8 cellular contexts compared by ENCODE assay signal in genomic region chr22:18000441-18001039, GRCh38. TPM values are rescaled to one million over a fixed set of nuclear protein-coding genes. Genes with fewer than 3 reads are reported as not detected.
DNase-seq lines count a peak whose midpoint lies in the region; ATAC-seq and TF ChIP-seq lines count a peak whose summit lies in the region.

No MANE protein-coding gene starts in this region.

- peaks cover 26% of the 10 kb centered on the region for H3K4me1 Mint-ChIP-seq in osteocyte (ENCODE audit: unreplicated experiment)

- H3K36me3 Mint-ChIP-seq in osteocyte (ENCODE audit: unreplicated experiment), result no peaks in the 10 kb centered on the region

- CTCF ChIA-PET in AG04450 (lab: Charles Lee), result interaction anchor here (0.7 to 3.2 kb wide), 5 partner anchors 25 to 111 kb away, joined by 3 to 36 read pairs (median 4); partner anchors contain the start of gene PEX26

- no peak for ATAC-seq in HG03521 (IDR thresholded peaks at IDR 0.05; ENCODE audit: unreplicated experiment)

- H3K4me3 ChIP-seq in AG04450 (ENCODE audit: low read depth, low read length) (peak overlapping the region; percentile 66), HL-60 (replicated peaks; ENCODE audit: insufficient read depth, low read length) (peak overlapping the region; percentile 68), fibroblast of mammary gland (ENCODE audit: control insufficient read depth, low read depth, low read length) (peak overlapping the region; percentile 66)

- TF ChIP-seq CTCF in AG04450 (IDR thresholded peaks at IDR 0.05; ENCODE audit: low read depth, low read length) (no peak), HL-60 (IDR thresholded peaks at IDR 0.05; ENCODE audit: insufficient read depth, low read length) (no peak), fibroblast of mammary gland (conservative IDR thresholded peaks at IDR 0.05; ENCODE audit: control insufficient read depth, insufficient read depth, low read depth, low read length) (no peak), osteocyte (IDR thresholded peaks at IDR 0.05) (no peak)

- H3K27ac Mint-ChIP-seq in osteocyte (ENCODE audit: unreplicated experiment), result peak overlapping the region; percentile 33

- H3K4me3 Mint-ChIP-seq in osteocyte (ENCODE audit: unreplicated experiment), result peak overlapping the region; percentile 75

- no peaks in the 10 kb centered on the region for H3K27me3 Mint-ChIP-seq in osteocyte (ENCODE audit: unreplicated experiment)

- DNase-seq in AG04450 (ENCODE audit: low read depth, low spot score) (no peak), HL-60 (ENCODE audit: low read depth in 1 of 2, low spot score in 1 of 2) (no peak), activated T-cell treated with anti-CD3 and anti-CD28 coated beads for 4 hours (peak; percentile 17), fibroblast of mammary gland (ENCODE audit: low read depth) (no peak), osteocyte (ENCODE audit: extremely low spot score, unreplicated experiment) (no peak), occipital lobe (lab: John Stamatoyannopoulos, UW) (no peak), NCI-H510A (lab: John Stamatoyannopoulos, UW) (no peak)

- H3K9me3 Mint-ChIP-seq in osteocyte (ENCODE audit: unreplicated experiment), result no peaks in the 10 kb centered on the region

- H3K27me3 ChIP-seq in AG04450 (ENCODE audit: control insufficient read depth, insufficient read depth, low read length) (no peaks in the 10 kb centered on the region), HL-60 (ENCODE audit: insufficient read depth, poor library complexity, severe bottlenecking) (no peaks in the 10 kb centered on the region)

- POLR2A ChIA-PET in AG04450 (lab: Yijun Ruan, JAX), result interaction anchor here (1.0 to 1.2 kb wide), 2 partner anchors 23 to 78 kb away, joined by 3 to 4 read pairs; no protein-coding TSS in a partner anchor

- H3K9me3 ChIP-seq in AG04450 (ENCODE audit: control insufficient read depth, insufficient read depth, low read length), result no peaks in the 10 kb centered on the region; the same call in 1 of the 2 replicates

- H3K27ac ChIP-seq in AG04450 (ENCODE audit: low read depth, low read length) (no peak overlapping the region), HL-60 (replicated peaks) (no peak overlapping the region)

RNA-seq across cellular contexts. Expression of gene MICAL3, which starts 23.8 kb away (rescaled TPM):
- 17.8 and 18.5 TPM in 2 replicates for polyA plus RNA-seq in AG04450 (2011; rRNA removed)
- 29.1 and 40.9 TPM in 2 replicates for polyA minus RNA-seq in AG04450 (2011; rRNA and poly(A)+ RNA removed)
- total RNA-seq in osteocyte, result 44.2 and 47.9 TPM in 2 replicates
- 40.9 TPM for total RNA-seq in occipital lobe
